In genomic region chr5:130324953-130325671, GRCh38 we compare ENCODE assay signal across 29 cellular contexts.
DNase-seq lines count a peak whose midpoint lies in the region; ATAC-seq and TF ChIP-seq lines count a peak whose summit lies in the region.
"Had no signal": no experiment of that assay in that cellular context is flagged by ENCODE, and none has a peak within 500 bp of the region (broad histone marks: within the 10 kb centered on the region; RNA-seq: fewer than 3 reads in every experiment).

No MANE protein-coding gene starts in this region.

- H3K9me3 ChIP-seq in RWPE2 (ENCODE audit: severe bottlenecking) = peaks cover 10% of the 10 kb centered on the region
- H3K9me3 ChIP-seq: colonic mucosa, SJCRH30 had no signal

- peaks cover 10% of the 10 kb centered on the region for H3K9me3 Mint-ChIP-seq in T-helper 2 cell treated with Interferon-gamma antibody and Interleukin-4, amounts not matched to agents 5 μg/mL and 100 μg/mL, for 36 hours

- H3K4me1 Mint-ChIP-seq in T-helper 2 cell treated with Interferon-gamma antibody and Interleukin-4, amounts not matched to agents 5 μg/mL and 100 μg/mL, for 36 hours (ENCODE audit: low read depth) = no peaks in the 10 kb centered on the region

- DNase-seq in KBM-7 (peak; percentile 25), RWPE2 (ENCODE audit: low spot score) (no peak), iris pigment epithelial cell (ENCODE audit: low read depth) (peak; percentile 7), SIG-M5 (lab: John Stamatoyannopoulos, UW) (no peak)
- DNase-seq in T-helper 2 cell treated with Interferon-gamma antibody and Interleukin-4, amounts not matched to agents 5 μg/mL and 100 μg/mL, for 36 hours (ENCODE audit: low spot score) = no peak
- DNase-seq: activated CD4-positive, alpha-beta T cell treated with anti-CD3 and anti-CD28 coated beads for 48 hours; C1 segment of cervical spinal cord; colonic mucosa; effector CD8-positive, alpha-beta T cell; HFFc6; Kasumi-1; mesenchymal stem cell; NCI-H1092; NCI-H1694 treated with DMSO at 0.1 percent for 48 hours; NCI-H446; Peyer's patch; posterior cingulate gyrus; right cardiac atrium; stimulated activated CD4-positive, alpha-beta T cell treated with anti-CD3 and anti-CD28 coated beads, Interleukin-1b, Interleukin-23, amount 100 ng/mL, for 48 hours; stimulated activated naive CD8-positive, alpha-beta T cell treated with anti-CD3 and anti-CD28 coated beads, Interleukin-15, Interleukin-2, amounts not matched to agents 100 U/mL and 50 U/mL, for 24 hours; T1000; WERI-Rb-1 had no signal

- H3K36me3 ChIP-seq in RWPE2 (ENCODE audit: low read depth) = no peaks in the 10 kb centered on the region
- H3K36me3 ChIP-seq: colonic mucosa, Peyer's patch, SJCRH30, WERI-Rb-1 had no signal

- H3K36me3 Mint-ChIP-seq in T-helper 2 cell treated with Interferon-gamma antibody and Interleukin-4, amounts not matched to agents 5 μg/mL and 100 μg/mL, for 36 hours (ENCODE audit: low read depth) = no peaks in the 10 kb centered on the region

- peak; percentile 13 for ATAC-seq in GM18517 (IDR thresholded peaks at IDR 0.05; ENCODE audit: unreplicated experiment)
- ATAC-seq in RWPE2 (ENCODE audit: low read depth) = no peak
- no peak for ATAC-seq in GM19328 (IDR thresholded peaks at IDR 0.05; ENCODE audit: unreplicated experiment)
- ATAC-seq in GM19455 (IDR thresholded peaks at IDR 0.05; ENCODE audit: unreplicated experiment) = no peak
- ATAC-seq: activated naive CD4-positive, alpha-beta T cell treated with anti-CD3 and anti-CD28 coated beads, Interleukin-2, amount 50 U/mL, for 72 hours; left lobe of liver; right cardiac atrium; stimulated activated naive CD8-positive, alpha-beta T cell treated with anti-CD3 and anti-CD28 coated beads, Interleukin-15, Interleukin-2, amounts not matched to agents 100 U/mL and 50 U/mL, for 24 hours had no signal

- H3K27ac ChIP-seq in RWPE2 (ENCODE audit: poor library complexity, severe bottlenecking) = peak overlapping the region; percentile 88
- H3K27ac ChIP-seq: colonic mucosa, Peyer's patch, SJCRH30, WERI-Rb-1 had no signal

- no peaks in the 10 kb centered on the region for H3K27me3 ChIP-seq in RWPE2 (ENCODE audit: insufficient read depth, poor library complexity, severe bottlenecking)
- H3K27me3 ChIP-seq: colonic mucosa, Peyer's patch, SJCRH30 had no signal

- H3K4me3 Mint-ChIP-seq in T-helper 2 cell treated with Interferon-gamma antibody and Interleukin-4, amounts not matched to agents 5 μg/mL and 100 μg/mL, for 36 hours = no peak overlapping the region
- H3K4me3 Mint-ChIP-seq: HFFc6 had no signal

- in situ Hi-C loops in KBM-7 (cut with MboI; ENCODE audit: low pct_unique_long_range_greater_than_20kb, low sequenced_read_pairs) = no loop called here

- TF ChIP-seq CTCF in RWPE2 (IDR thresholded peaks at IDR 0.05; ENCODE audit: poor library complexity, severe bottlenecking) = no peak

- H3K27ac Mint-ChIP-seq in T-helper 2 cell treated with Interferon-gamma antibody and Interleukin-4, amounts not matched to agents 5 μg/mL and 100 μg/mL, for 36 hours = no peak overlapping the region
- H3K27ac Mint-ChIP-seq: activated naive CD4-positive, alpha-beta T cell treated with anti-CD3 and anti-CD28 coated beads, Interleukin-2, amount 50 U/mL, for 72 hours; activated T-helper 2 cell treated with anti-CD3 and anti-CD28 coated beads, Interferon-gamma antibody, Interleukin-2, Interleukin-4, amounts not matched to agents 10 μg/mL and 5 μg/mL and 100 μg/mL, durations not matched to agents 14 hours and 24 hours and 36 hours; HFFc6 had no signal

- H3K4me3 ChIP-seq in RWPE2 (ENCODE audit: severe bottlenecking) = no peak overlapping the region
- H3K4me3 ChIP-seq: colonic mucosa, Peyer's patch, SJCRH30 had no signal

- no peaks in the 10 kb centered on the region for H3K27me3 Mint-ChIP-seq in T-helper 2 cell treated with Interferon-gamma antibody and Interleukin-4, amounts not matched to agents 5 μg/mL and 100 μg/mL, for 36 hours (ENCODE audit: low read depth)

- peaks cover 20% of the 10 kb centered on the region for H3K4me1 ChIP-seq in RWPE2 (ENCODE audit: insufficient read depth, poor library complexity, severe bottlenecking)
- H3K4me1 ChIP-seq: colonic mucosa, Peyer's patch had no signal

Comparison
In these comparisons a context has a peak if more than half of its experiments do, and no peak if none do; other contexts are left out.
1. DNase-seq: peak in KBM-7 (single experiment) and iris pigment epithelial cell (single experiment); none in RWPE2 (single experiment), T-helper 2 cell treated with Interferon-gamma antibody and Interleukin-4, amounts not matched to agents 5 μg/mL and 100 μg/mL, for 36 hours (single experiment) and SIG-M5 (single experiment).